In genomic region chr4:1983053-1983845, GRCh38 we compare ENCODE assay signal across 21 cellular contexts. TPM values are rescaled to one million over a fixed set of nuclear protein-coding genes. Genes with fewer than 3 reads are reported as not detected.
A peak's percentile ranks its signal among the peaks of the same experiment; 100 is the strongest.
DNase-seq lines count a peak whose midpoint lies in the region; ATAC-seq, FAIRE-seq and TF ChIP-seq lines count a peak whose summit lies in the region.
"Had no signal": no experiment of that assay in that cellular context is flagged by ENCODE, and none has a peak within 500 bp of the region (broad histone marks: within the 10 kb centered on the region; RNA-seq: fewer than 3 reads in every experiment).

No MANE protein-coding gene starts in this region.

- H3K36me3 Mint-ChIP-seq in Calu3 (ENCODE audit: insufficient read depth, unreplicated experiment): peaks cover 70% of the 10 kb centered on the region
- peaks cover 55% of the 10 kb centered on the region for H3K36me3 Mint-ChIP-seq in central memory CD8-positive, alpha-beta T cell (ENCODE audit: insufficient read depth)

- in situ Hi-C loops in GM13977 (cut with MboI; ENCODE audit: low pct_unique_long_range_greater_than_20kb, low sequenced_read_pairs, unreplicated experiment): no loop called here

- TF ChIP-seq CTCF in Calu3 (IDR thresholded peaks at IDR 0.05; ENCODE audit: unreplicated experiment): no peak
- TF ChIP-seq CTCF in GM13977 (IDR thresholded peaks at IDR 0.05; ENCODE audit: extremely low read depth, insufficient read depth, missing control alignments): no peak
- TF ChIP-seq CTCF in osteoblast (IDR thresholded peaks at IDR 0.05; ENCODE audit: extremely low read depth, low read depth, low read length): no peak

- no peak for ATAC-seq in central memory CD8-positive, alpha-beta T cell (replicated peaks; ENCODE audit: extremely low read depth, poor library complexity, severe bottlenecking)
- no peak for ATAC-seq in HG03108 (IDR thresholded peaks at IDR 0.05; ENCODE audit: unreplicated experiment)
- ATAC-seq: activated CD4-positive, alpha-beta T cell treated with anti-CD3 and anti-CD28 coated beads for 36 hours; left colon; mucosa of descending colon; sciatic nerve had no signal

- FAIRE-seq in urothelium cell line (lab: Jason Lieb, UNC): no peak

- H3K27me3 Mint-ChIP-seq in Calu3 (ENCODE audit: unreplicated experiment): no peaks in the 10 kb centered on the region
- H3K27me3 Mint-ChIP-seq in central memory CD8-positive, alpha-beta T cell: no peaks in the 10 kb centered on the region
- H3K27me3 Mint-ChIP-seq: activated CD4-positive, alpha-beta T cell treated with anti-CD3 and anti-CD28 coated beads for 36 hours; activated naive CD8-positive, alpha-beta T cell had no signal

- peaks cover 55% of the 10 kb centered on the region for H3K36me3 ChIP-seq in osteoblast (ENCODE audit: insufficient read depth, low read length)
- H3K36me3 ChIP-seq: uterus had no signal

- CTCF ChIA-PET in Calu3 (lab: Charles Lee): no interaction called here

- TSS peak; percentile 27 for BruUV-seq in Calu3 (replicated peaks; lab: Mats Ljungman, UMichigan)

- peaks cover 9% of the 10 kb centered on the region for H4K20me1 ChIP-seq in osteoblast (ENCODE audit: insufficient read depth, low read length)

- H3K27ac Mint-ChIP-seq in Calu3 (ENCODE audit: unreplicated experiment): no peak overlapping the region
- peak overlapping the region; percentile 51 for H3K27ac Mint-ChIP-seq in central memory CD8-positive, alpha-beta T cell (ENCODE audit: low read depth)
- H3K27ac Mint-ChIP-seq: activated CD4-positive, alpha-beta T cell treated with anti-CD3 and anti-CD28 coated beads for 36 hours; activated naive CD8-positive, alpha-beta T cell had no signal

- no peaks in the 10 kb centered on the region for H3K27me3 ChIP-seq in osteoblast (ENCODE audit: insufficient read depth, low read length)
- H3K27me3 ChIP-seq: dorsolateral prefrontal cortex, esophagus squamous epithelium, Peyer's patch, uterus had no signal

- no peaks in the 10 kb centered on the region for H3K4me1 Mint-ChIP-seq in Calu3 (ENCODE audit: low read depth, unreplicated experiment)
- no peaks in the 10 kb centered on the region for H3K4me1 Mint-ChIP-seq in central memory CD8-positive, alpha-beta T cell
- H3K4me1 Mint-ChIP-seq: activated CD4-positive, alpha-beta T cell treated with anti-CD3 and anti-CD28 coated beads for 36 hours had no signal

- H3K9me3 ChIP-seq in osteoblast (ENCODE audit: low read depth, low read length): no peaks in the 10 kb centered on the region
- H3K9me3 ChIP-seq: esophagus squamous epithelium, mucosa of descending colon, Peyer's patch, SK-N-SH, uterus had no signal

- no peak overlapping the region for H3K4me2 ChIP-seq in osteoblast (ENCODE audit: insufficient read depth, low read length)
- H3K4me2 ChIP-seq: SK-N-SH had no signal

- H2AFZ ChIP-seq in osteoblast (ENCODE audit: low read length): no peak overlapping the region

- no peaks in the 10 kb centered on the region for H3K79me2 ChIP-seq in osteoblast (ENCODE audit: insufficient read depth, low read length)

- no peaks in the 10 kb centered on the region for H3K9me3 Mint-ChIP-seq in Calu3 (ENCODE audit: low read depth, unreplicated experiment)
- H3K9me3 Mint-ChIP-seq in central memory CD8-positive, alpha-beta T cell: no peaks in the 10 kb centered on the region

- H3K27ac ChIP-seq in osteoblast (ENCODE audit: low read depth, low read length): no peak overlapping the region
- H3K27ac ChIP-seq: uterus had no signal

- no peaks in the 10 kb centered on the region for H3K4me1 ChIP-seq in osteoblast (ENCODE audit: insufficient read depth, low read length)
- H3K4me1 ChIP-seq: Peyer's patch, uterus had no signal

- no peak overlapping the region for H3K4me3 Mint-ChIP-seq in Calu3 (ENCODE audit: low read depth, unreplicated experiment)
- no peak overlapping the region for H3K4me3 Mint-ChIP-seq in central memory CD8-positive, alpha-beta T cell
- H3K4me3 Mint-ChIP-seq: activated CD4-positive, alpha-beta T cell treated with anti-CD3 and anti-CD28 coated beads for 36 hours; activated naive CD8-positive, alpha-beta T cell had no signal

- intact Hi-C loops in Calu3 (cut with micrococcal nuclease; ENCODE audit: unreplicated experiment): no loop called here

- no peak for DNase-seq in Calu3
- peak; percentile 12 for DNase-seq in GM13977 (ENCODE audit: low spot score)
- no peak for DNase-seq in central memory CD8-positive, alpha-beta T cell (ENCODE audit: low spot score in 2 of 2)
- DNase-seq in osteoblast (ENCODE audit: insufficient read length, low spot score, missing footprints): peak; percentile 32
- no peak for DNase-seq in urothelium cell line (ENCODE audit: low spot score)
- no peak for DNase-seq in MV-4-11 (lab: John Stamatoyannopoulos, UW)
- DNase-seq: activated CD4-positive, alpha-beta T cell treated with anti-CD3 and anti-CD28 coated beads for 36 hours; AML-193; esophagus squamous epithelium; mucosa of descending colon; NCI-H1694 treated with DMSO at 0.1 percent for 48 hours; NCI-H82; Peyer's patch; T1000; uterus had no signal

- no peak overlapping the region for H3K4me3 ChIP-seq in osteoblast (ENCODE audit: insufficient read depth, low read length)
- H3K4me3 ChIP-seq: dorsolateral prefrontal cortex, esophagus squamous epithelium, mucosa of descending colon, Peyer's patch, uterus had no signal

RNA-seq across cellular contexts. Expression of gene NELFA, which starts 25.5 kb away (rescaled TPM):
- 29.9 and 30.4 TPM in 2 replicates for total RNA-seq in Calu3 (2022)
- total RNA-seq in osteoblast: 19.2 and 19.9 TPM in 2 replicates

Comparison
In these comparisons a context has a peak if more than half of its experiments do, and no peak if none do; other contexts are left out.
1. DNase-seq: peak in GM13977 (single experiment) and osteoblast (single experiment); none in Calu3 (single experiment), central memory CD8-positive, alpha-beta T cell (0 of 2), urothelium cell line (single experiment) and MV-4-11 (single experiment).